12 cellular contexts compared by ENCODE assay signal in genomic region chr1:108695515-108695914, GRCh38. TPM values are rescaled to one million over a fixed set of nuclear protein-coding genes. Genes with fewer than 3 reads are reported as not detected.
A peak's percentile ranks its signal among the peaks of the same experiment; 100 is the strongest.
DNase-seq lines count a peak whose midpoint lies in the region; ATAC-seq and TF ChIP-seq lines count a peak whose summit lies in the region.
"Had no signal": no experiment of that assay in that cellular context is flagged by ENCODE, and none has a peak within 500 bp of the region (broad histone marks: within the 10 kb centered on the region; RNA-seq: fewer than 3 reads in every experiment).

No MANE protein-coding gene starts in this region.

- H3K9me3 Mint-ChIP-seq in activated CD8-positive, alpha-beta memory T cell treated with anti-CD3 and anti-CD28 coated beads, Interleukin-2, amount 10 ng/mL, durations not matched to agents 7 days and 5 days (ENCODE audit: low read depth): no peaks in the 10 kb centered on the region
- H3K9me3 Mint-ChIP-seq in effector memory CD8-positive, alpha-beta T cell: no peaks in the 10 kb centered on the region
- no peaks in the 10 kb centered on the region for H3K9me3 Mint-ChIP-seq in stimulated activated effector memory CD8-positive, alpha-beta T cell treated with anti-CD3 and anti-CD28 coated beads, Interleukin-12 subunit alpha, Interleukin-12 subunit beta, amount 100 ng/mL, for 72 hours

- no peak overlapping the region for H3K9ac ChIP-seq in PC-3 (ENCODE audit: low read length)

- H3K27ac Mint-ChIP-seq in activated CD8-positive, alpha-beta memory T cell treated with anti-CD3 and anti-CD28 coated beads, Interleukin-2, amount 10 ng/mL, durations not matched to agents 7 days and 5 days: peak overlapping the region; percentile 78
- H3K27ac Mint-ChIP-seq in effector memory CD8-positive, alpha-beta T cell: peak overlapping the region; percentile 72 to 75
- peak overlapping the region; percentile 99 for H3K27ac Mint-ChIP-seq in stimulated activated effector memory CD8-positive, alpha-beta T cell treated with anti-CD3 and anti-CD28 coated beads, Interleukin-12 subunit alpha, Interleukin-12 subunit beta, amount 100 ng/mL, for 72 hours

- peaks cover 65% of the 10 kb centered on the region for H3K79me2 ChIP-seq in PC-3 (ENCODE audit: low read length)

- no peaks in the 10 kb centered on the region for H3K27me3 Mint-ChIP-seq in activated CD8-positive, alpha-beta memory T cell treated with anti-CD3 and anti-CD28 coated beads, Interleukin-2, amount 10 ng/mL, durations not matched to agents 7 days and 5 days
- H3K27me3 Mint-ChIP-seq in effector memory CD8-positive, alpha-beta T cell: no peaks in the 10 kb centered on the region

- H3K4me3 ChIP-seq in PC-3 (ENCODE audit: low read length): peak overlapping the region; percentile 100; the same call in 1 of the 2 replicates
- H3K4me3 ChIP-seq: thyroid gland had no signal

- H3K4me1 Mint-ChIP-seq in activated CD8-positive, alpha-beta memory T cell treated with anti-CD3 and anti-CD28 coated beads, Interleukin-2, amount 10 ng/mL, durations not matched to agents 7 days and 5 days: peaks cover 59% of the 10 kb centered on the region
- peaks cover 38 to 79% of the 10 kb centered on the region in 2 donors for H3K4me1 Mint-ChIP-seq in effector memory CD8-positive, alpha-beta T cell (ENCODE audit: low read depth in 2 of 2)
- peaks cover 51% of the 10 kb centered on the region for H3K4me1 Mint-ChIP-seq in stimulated activated effector memory CD8-positive, alpha-beta T cell treated with anti-CD3 and anti-CD28 coated beads, Interleukin-12 subunit alpha, Interleukin-12 subunit beta, amount 100 ng/mL, for 72 hours

- H3K9me3 ChIP-seq in PC-3 (ENCODE audit: low read length): no peaks in the 10 kb centered on the region
- H3K9me3 ChIP-seq: adrenal gland, thyroid gland had no signal

- no peaks in the 10 kb centered on the region for H3K9me2 ChIP-seq in PC-3 (replicated peaks; ENCODE audit: low read length)

- no peak for TF ChIP-seq CTCF in PC-3 (conservative IDR thresholded peaks at IDR 0.05; ENCODE audit: low read depth, low read length)

- POLR2A ChIA-PET in PC-3 (lab: Charles Lee; ENCODE audit: unreplicated experiment): no interaction called here

- H3K4me3 Mint-ChIP-seq in activated CD8-positive, alpha-beta memory T cell treated with anti-CD3 and anti-CD28 coated beads, Interleukin-2, amount 10 ng/mL, durations not matched to agents 7 days and 5 days: peak overlapping the region; percentile 61
- peak overlapping the region; percentile 68 to 69 for H3K4me3 Mint-ChIP-seq in effector memory CD8-positive, alpha-beta T cell
- peak overlapping the region; percentile 97 for H3K4me3 Mint-ChIP-seq in stimulated activated effector memory CD8-positive, alpha-beta T cell treated with anti-CD3 and anti-CD28 coated beads, Interleukin-12 subunit alpha, Interleukin-12 subunit beta, amount 100 ng/mL, for 72 hours

- H4K20me1 ChIP-seq in PC-3 (ENCODE audit: low read length): peaks cover 43% of the 10 kb centered on the region

- H3K4me2 ChIP-seq in PC-3 (ENCODE audit: low read length): peak overlapping the region; percentile 97

- peaks cover 1% of the 10 kb centered on the region for H3F3A ChIP-seq in PC-3 (ENCODE audit: low read length, unreplicated experiment)

- BruUV-seq in PC-3 (replicated peaks; lab: Mats Ljungman, UMichigan): no TSS peak

- intact Hi-C loops in PC-3 (cut with micrococcal nuclease): no loop called here

- H3K36me3 Mint-ChIP-seq in activated CD8-positive, alpha-beta memory T cell treated with anti-CD3 and anti-CD28 coated beads, Interleukin-2, amount 10 ng/mL, durations not matched to agents 7 days and 5 days: peaks cover 69% of the 10 kb centered on the region
- H3K36me3 Mint-ChIP-seq in effector memory CD8-positive, alpha-beta T cell (ENCODE audit: insufficient read depth): peaks cover 80% of the 10 kb centered on the region
- H3K36me3 Mint-ChIP-seq in stimulated activated effector memory CD8-positive, alpha-beta T cell treated with anti-CD3 and anti-CD28 coated beads, Interleukin-12 subunit alpha, Interleukin-12 subunit beta, amount 100 ng/mL, for 72 hours: peaks cover 88% of the 10 kb centered on the region

- CTCF ChIA-PET in activated CD8-positive, alpha-beta memory T cell treated with anti-CD3 and anti-CD28 coated beads, Interleukin-2, amount 10 ng/mL, durations not matched to agents 7 days and 5 days (lab: Charles Lee): interaction anchor here (0.7 to 5.4 kb wide), 2 partner anchors 14 to 50 kb away, joined by 4 to 60 read pairs; no protein-coding TSS in a partner anchor
- CTCF ChIA-PET in PC-3 (lab: Charles Lee): no interaction called here

- H3K27ac ChIP-seq in PC-3 (ENCODE audit: low read length): no peak overlapping the region
- H3K27ac ChIP-seq: adrenal gland, thyroid gland had no signal

- H3K4me1 ChIP-seq in PC-3 (ENCODE audit: insufficient read depth, low read length): peaks cover 17% of the 10 kb centered on the region

- H3K27me3 ChIP-seq in PC-3 (ENCODE audit: low read length): no peaks in the 10 kb centered on the region
- H3K27me3 ChIP-seq: adrenal gland, thyroid gland had no signal

- H3K36me3 ChIP-seq in PC-3 (ENCODE audit: low read depth, low read length): peaks cover 58% of the 10 kb centered on the region

- no peak for DNase-seq in activated CD8-positive, alpha-beta memory T cell treated with anti-CD3 and anti-CD28 coated beads, Interleukin-2, amount 10 ng/mL, durations not matched to agents 7 days and 5 days
- no peak for DNase-seq in activated CD8-positive, alpha-beta memory T cell treated with anti-CD3 and anti-CD28 coated beads, Interleukin-2, amount 50 U/mL, for 4 hours
- DNase-seq in PC-3: no peak
- no peak for DNase-seq in effector memory CD8-positive, alpha-beta T cell
- DNase-seq in stimulated activated effector memory CD8-positive, alpha-beta T cell treated with anti-CD3 and anti-CD28 coated beads, Interleukin-12 subunit alpha, Interleukin-12 subunit beta, amount 100 ng/mL, for 72 hours (ENCODE audit: low spot score in 2 of 2): no peak
- DNase-seq in NCI-H1092 (lab: John Stamatoyannopoulos, UW): no peak
- no peak for DNase-seq in NCI-H2107 (lab: John Stamatoyannopoulos, UW)
- no peak for DNase-seq in SHP77 (lab: John Stamatoyannopoulos, UW)
- DNase-seq: adrenal gland; NCI-H1436; stimulated activated CD4-positive, alpha-beta T cell treated with anti-CD3 and anti-CD28 coated beads, Interleukin-2, amount 100 ng/mL, for 48 hours; thyroid gland had no signal

- no peak overlapping the region for H2AFZ ChIP-seq in PC-3 (ENCODE audit: low read length)

- ATAC-seq in activated CD8-positive, alpha-beta memory T cell treated with anti-CD3 and anti-CD28 coated beads, Interleukin-2, amount 10 ng/mL, durations not matched to agents 7 days and 5 days: no peak
- no peak for ATAC-seq in PC-3
- no peak for ATAC-seq in effector memory CD8-positive, alpha-beta T cell (replicated peaks)
- ATAC-seq in stimulated activated effector memory CD8-positive, alpha-beta T cell treated with anti-CD3 and anti-CD28 coated beads, Interleukin-12 subunit alpha, Interleukin-12 subunit beta, amount 100 ng/mL, for 72 hours: no peak

RNA-seq across cellular contexts. Expression of gene PRPF38B, which starts 3.4 kb away (rescaled TPM):
- 10 to 100 TPM; 61.4 to 81.5 TPM for total RNA-seq in activated CD8-positive, alpha-beta memory T cell treated with anti-CD3 and anti-CD28 coated beads, Interleukin-2, amount 10 ng/mL, durations not matched to agents 7 days and 5 days
- 20.2 and 21.9 TPM in 2 replicates for total RNA-seq in PC-3 (2014; rRNA removed)

RNA-seq across cellular contexts. Expression of gene FNDC7, which starts 17.2 kb away (rescaled TPM):
- not detected for total RNA-seq in activated CD8-positive, alpha-beta memory T cell treated with anti-CD3 and anti-CD28 coated beads, Interleukin-2, amount 10 ng/mL, durations not matched to agents 7 days and 5 days
- 0.63 TPM in 1 of 2 replicates, not detected in the other for total RNA-seq in PC-3 (2014; rRNA removed)
- total RNA-seq: thyroid gland had no signal

RNA-seq across cellular contexts. Expression of gene HENMT1, which starts 34.6 kb away (rescaled TPM):
- total RNA-seq in activated CD8-positive, alpha-beta memory T cell treated with anti-CD3 and anti-CD28 coated beads, Interleukin-2, amount 10 ng/mL, durations not matched to agents 7 days and 5 days: 10 to 100 TPM; 34.1 to 36.0 TPM
- total RNA-seq in PC-3 (2014; rRNA removed): 1.1 and 1.3 TPM in 2 replicates

RNA-seq across cellular contexts. Expression of gene STXBP3, which starts 51.0 kb away (rescaled TPM):
- 10 to 100 TPM; 46.3 to 48.1 TPM for total RNA-seq in activated CD8-positive, alpha-beta memory T cell treated with anti-CD3 and anti-CD28 coated beads, Interleukin-2, amount 10 ng/mL, durations not matched to agents 7 days and 5 days
- 14.8 and 17.2 TPM in 2 replicates for total RNA-seq in PC-3 (2014; rRNA removed)

Comparison
In these comparisons a context has a peak if more than half of its experiments do, and no peak if none do; other contexts are left out.
1. RNA of gene HENMT1, which starts 34.6 kb away (total RNA-seq): 34.1 to 36.0 TPM in activated CD8-positive, alpha-beta memory T cell treated with anti-CD3 and anti-CD28 coated beads, Interleukin-2, amount 10 ng/mL, durations not matched to agents 7 days and 5 days; 1.1 to 1.3 TPM in PC-3; every median in the first group is over 10 times any median in the second.
2. Peak in every context shown above with its lines, with median percentiles within 50 percentile points of each other: H3K27ac Mint-ChIP-seq and H3K4me3 Mint-ChIP-seq.